Comparison of ENCODE assay signal across 28 cellular contexts in genomic region chr2:38441346-38441745, GRCh38.
DNase-seq lines count a peak whose midpoint lies in the region; ATAC-seq, FAIRE-seq and TF ChIP-seq lines count a peak whose summit lies in the region.
"Had no signal": no experiment of that assay in that cellular context is flagged by ENCODE, and none has a peak within 500 bp of the region (broad histone marks: within the 10 kb centered on the region; RNA-seq: fewer than 3 reads in every experiment).

No MANE protein-coding gene starts in this region.

- H3K9me1 ChIP-seq in K562 (ENCODE audit: control insufficient read depth, insufficient read depth, low read length), result no peaks in the 10 kb centered on the region

- no peak for TF ChIP-seq POLR2A in K562 (conservative IDR thresholded peaks at IDR 0.05)

- peak overlapping the region; percentile 87 for H2AK5ac ChIP-seq in mesendoderm (ENCODE audit: low read length)

- peak overlapping the region; percentile 46 for H3K4ac ChIP-seq in mesendoderm (ENCODE audit: low read depth, low read length)

- H3K27ac Mint-ChIP-seq in osteocyte (ENCODE audit: unreplicated experiment), result no peak overlapping the region
- H3K27ac Mint-ChIP-seq: CD8-positive, alpha-beta T cell; HFFc6 had no signal

- no peak; the same call in 1 of the 3 replicates for ATAC-seq in K562
- ATAC-seq in GM18907 (IDR thresholded peaks at IDR 0.05; ENCODE audit: unreplicated experiment), result no peak
- ATAC-seq: CD8-positive, alpha-beta T cell had no signal

- peak overlapping the region; percentile 2 for H2BK5ac ChIP-seq in mesendoderm (ENCODE audit: low read length)

- no peak for TF ChIP-seq RAD21 in K562 (CRISPR knock-in tag; conservative IDR thresholded peaks at IDR 0.05 in 1 of 2, IDR thresholded peaks at IDR 0.05 in 1 of 2)

- H3K4me1 ChIP-seq in HEK293 (ENCODE audit: control insufficient read depth, insufficient read depth, low read length) (peaks cover 59% of the 10 kb centered on the region), K562 (replicated peaks in 1 of 2; ENCODE audit: control insufficient read depth in 2 of 2, insufficient read depth in 2 of 2, low read length in 2 of 2) (peaks cover 0 to 12% of the 10 kb centered on the region in 2 experiments; a peak in 4 of 5 replicates), mesendoderm (ENCODE audit: control insufficient read depth, low read depth, low read length) (peaks cover 23% of the 10 kb centered on the region), stomach smooth muscle (ENCODE audit: control insufficient read depth, insufficient read depth, low read length) (peaks cover 39% of the 10 kb centered on the region)

- in situ Hi-C loops in K562 (cut with MboI), result no loop called here

- no peak overlapping the region for H2BK15ac ChIP-seq in mesendoderm (replicated peaks; ENCODE audit: low read depth)

- H4K8ac ChIP-seq in mesendoderm (ENCODE audit: low read depth, low read length), result no peak overlapping the region

- H3K36me3 Mint-ChIP-seq in osteocyte (ENCODE audit: unreplicated experiment), result no peaks in the 10 kb centered on the region
- H3K36me3 Mint-ChIP-seq: CD8-positive, alpha-beta T cell had no signal

- H3K18ac ChIP-seq in mesendoderm (ENCODE audit: low read length), result no peak overlapping the region

- H3K27me3 ChIP-seq in K562 (ENCODE audit: control insufficient read depth in 2 of 2, insufficient read depth in 2 of 2, low read length in 2 of 2), result peaks cover 14 to 23% of the 10 kb centered on the region in 2 experiments; a peak in 4 of 5 replicates
- no peaks in the 10 kb centered on the region for H3K27me3 ChIP-seq in mesendoderm (ENCODE audit: insufficient read depth, low read length, poor library complexity)
- no peaks in the 10 kb centered on the region for H3K27me3 ChIP-seq in stomach smooth muscle (ENCODE audit: control insufficient read depth in 1 of 2, insufficient read depth in 2 of 2, low read length in 2 of 2)

- H3K4me3 ChIP-seq in HEK293 (ENCODE audit: low read depth, low read length), result no peak overlapping the region
- no peak overlapping the region for H3K4me3 ChIP-seq in K562
- H3K4me3 ChIP-seq in mesendoderm (ENCODE audit: low read length), result no peak overlapping the region
- no peak overlapping the region for H3K4me3 ChIP-seq in stomach smooth muscle (ENCODE audit: low read length in 2 of 2)
- H3K4me3 ChIP-seq: GM23248, SK-N-MC had no signal

- 7% methylated on average over 7 of the region's 7 CpGs for WGBS in K562 (ENCODE audit: insufficient coverage, low coverage, missing lambda C conversion rate)
- WGBS in mesendoderm (ENCODE audit: extremely low coverage, insufficient coverage, low lambda C conversion rate), result no CpG with 5 or more reads among the region's 7 CpGs

- H3K27ac ChIP-seq in HEK293 (ENCODE audit: extremely low read depth, low read depth, low read length) (peak overlapping the region; percentile 78), K562 (ENCODE audit: extremely low read depth, low read depth, low read length) (no peak overlapping the region), mesendoderm (ENCODE audit: low read depth, low read length) (peak overlapping the region; percentile 34), stomach smooth muscle (ENCODE audit: low read length) (peak overlapping the region; percentile 82)
- H3K27ac ChIP-seq: GM23248, KMS-11, SK-N-MC had no signal

- H3K4me3 Mint-ChIP-seq in osteocyte (ENCODE audit: unreplicated experiment), result no peak overlapping the region
- H3K4me3 Mint-ChIP-seq: CD8-positive, alpha-beta T cell; H9; HFFc6 had no signal

- POLR2A ChIA-PET in HEK293 (lab: Yijun Ruan, JAX) (no interaction called here), K562 (lab: Yijun Ruan, JAX) (interaction anchor here (0.6 to 1.0 kb wide), 3 partner anchors 9 to 132 kb away, joined by 3 read pairs; no protein-coding TSS in a partner anchor)

- H3K56ac ChIP-seq in mesendoderm (ENCODE audit: low read length), result peak overlapping the region; percentile 40

- no peak overlapping the region for H2BK120ac ChIP-seq in mesendoderm (ENCODE audit: low read depth, low read length)

- BruUV-seq in K562 (replicated peaks; lab: Mats Ljungman, UMichigan), result no TSS peak

- FAIRE-seq in K562 (lab: Jason Lieb, UNC), result no peak
- FAIRE-seq: GM12892, HTR-8/SVneo, RCC 7860 had no signal

- CTCF ChIA-PET in HEK293 (lab: Yijun Ruan, JAX) (interaction anchor here (0.6 kb wide), 1 partner anchor 141 kb away, joined by 8 read pairs; no protein-coding TSS in a partner anchor), K562 (lab: Yijun Ruan, JAX; ENCODE audit: low intra/inter-chr PET ratio) (no interaction called here)

- peaks cover 23% of the 10 kb centered on the region for H3K27me3 Mint-ChIP-seq in osteocyte (ENCODE audit: unreplicated experiment)

- intact Hi-C loops in K562 (cut with micrococcal nuclease), result loop anchor here (5.0 kb wide), 1 partner anchor 66 kb away; no protein-coding TSS in a partner anchor

- H3K4me2 ChIP-seq in K562 (ENCODE audit: insufficient read depth, low read length), result peak overlapping the region; percentile 64
- no peak overlapping the region for H3K4me2 ChIP-seq in mesendoderm (ENCODE audit: low read length)
- H3K4me2 ChIP-seq: KMS-11 had no signal

- H3K23ac ChIP-seq in mesendoderm (ENCODE audit: low read length), result no peak overlapping the region

- H3K79me2 ChIP-seq in K562 (ENCODE audit: control insufficient read depth, insufficient read depth, low read length), result no peaks in the 10 kb centered on the region
- H3K79me2 ChIP-seq in mesendoderm (ENCODE audit: control insufficient read depth, insufficient read depth, low read length), result no peaks in the 10 kb centered on the region

- no peaks in the 10 kb centered on the region for H3K79me1 ChIP-seq in mesendoderm (ENCODE audit: low read length)

- H3K9me3 ChIP-seq in HEK293 (ENCODE audit: control insufficient read depth, insufficient read depth, low read depth, low read length) (no peaks in the 10 kb centered on the region), K562 (replicated peaks; ENCODE audit: control insufficient read depth, insufficient read depth, low read depth, low read length) (no peaks in the 10 kb centered on the region), stomach smooth muscle (ENCODE audit: control insufficient read depth in 2 of 2, low read length in 2 of 2) (no peaks in the 10 kb centered on the region)

- TF ChIP-seq CTCF in HEK293 (tag by site-specific recombination; IDR thresholded peaks at IDR 0.05) (no peak), K562 (IDR thresholded peaks at IDR 0.05 in 2 of 3, conservative IDR thresholded peaks at IDR 0.05 in 1 of 3; ENCODE audit: insufficient read depth in 2 of 3, low read depth in 1 of 3, low read length in 3 of 3) (no peak), osteocyte (IDR thresholded peaks at IDR 0.05) (no peak)

- H3K36me3 ChIP-seq in HEK293 (ENCODE audit: control insufficient read depth in 2 of 2, insufficient read depth in 1 of 2, low read length in 2 of 2) (no peaks in the 10 kb centered on the region), K562 (ENCODE audit: control insufficient read depth, insufficient read depth, low read length) (no peaks in the 10 kb centered on the region), mesendoderm (ENCODE audit: control insufficient read depth, insufficient read depth, low read length) (no peaks in the 10 kb centered on the region), stomach smooth muscle (ENCODE audit: control insufficient read depth in 2 of 2, insufficient read depth in 2 of 2, low read length in 2 of 2) (no peaks in the 10 kb centered on the region)

- no peak overlapping the region for H4K5ac ChIP-seq in mesendoderm (ENCODE audit: low read length)

- H4K20me1 ChIP-seq in K562 (replicated peaks; ENCODE audit: control insufficient read depth, insufficient read depth, low read length), result no peaks in the 10 kb centered on the region; the same call in 1 of the 2 replicates

- DNase-seq in K562 (ENCODE audit: extremely low read depth in 1 of 4, low spot score in 3 of 4), result no peak
- no peak for DNase-seq in mesendoderm
- no peak for DNase-seq in osteocyte (ENCODE audit: extremely low spot score, unreplicated experiment)
- DNase-seq in HUDEP-2 (lab: John Stamatoyannopoulos, UW; ENCODE audit: unreplicated experiment in 76 of 76), result no peak
- DNase-seq: C1 segment of cervical spinal cord; CD8-positive, alpha-beta T cell; DMS79 treated with DMSO at 0.1 percent for 48 hours; GF-D8; GM23248; H9; HFFc6; IMR-90; NCI-H1092 treated with DMSO at 0.1 percent for 48 hours; NCI-H1436; NCI-H1930; NCI-H2107; NCI-H446; NCI-H524 treated with DMSO at 0.1 percent for 48 hours; NCI-H774; SIG-M5 had no signal

- peaks cover 30% of the 10 kb centered on the region for H3K4me1 Mint-ChIP-seq in osteocyte (ENCODE audit: unreplicated experiment)

- no peak for TF ChIP-seq EP300 in K562 (IDR thresholded peaks at IDR 0.05; ENCODE audit: low read length)

- H3K9me3 Mint-ChIP-seq in osteocyte (ENCODE audit: unreplicated experiment), result no peaks in the 10 kb centered on the region
- H3K9me3 Mint-ChIP-seq: CD8-positive, alpha-beta T cell; H9; HFFc6 had no signal

- peak overlapping the region; percentile 66 for H2AFZ ChIP-seq in K562 (ENCODE audit: low read depth, low read length)
- H2AFZ ChIP-seq: GM23248 had no signal

- no peak overlapping the region for H3K9ac ChIP-seq in K562 (ENCODE audit: insufficient read depth in 1 of 2, low read depth in 2 of 2, low read length in 2 of 2)
- no peak overlapping the region for H3K9ac ChIP-seq in mesendoderm (ENCODE audit: low read length)
- H3K9ac ChIP-seq in stomach smooth muscle (ENCODE audit: low read length in 2 of 2), result no peak overlapping the region
- H3K9ac ChIP-seq: GM23248, KMS-11 had no signal

TF ChIP-seq in HEK293, 187 proteins besides CTCF, POLR2A, EP300 and RAD21 (continues in another document):
- TF ChIP-seq ZFP41 (tag by site-specific recombination; IDR thresholded peaks at IDR 0.05; ENCODE audit: borderline replicate concordance) (no peak), ZNF596 (tag by site-specific recombination; IDR thresholded peaks at IDR 0.05) (no peak)

TF ChIP-seq in K562, 482 proteins besides CTCF, POLR2A, EP300 and RAD21:
- no peak for TF ChIP-seq ILF3 (IDR thresholded peaks at IDR 0.05; ENCODE audit: borderline replicate concordance)
